Comparison of ENCODE assay signal across 8 cellular contexts in the genomic region with DNA sequence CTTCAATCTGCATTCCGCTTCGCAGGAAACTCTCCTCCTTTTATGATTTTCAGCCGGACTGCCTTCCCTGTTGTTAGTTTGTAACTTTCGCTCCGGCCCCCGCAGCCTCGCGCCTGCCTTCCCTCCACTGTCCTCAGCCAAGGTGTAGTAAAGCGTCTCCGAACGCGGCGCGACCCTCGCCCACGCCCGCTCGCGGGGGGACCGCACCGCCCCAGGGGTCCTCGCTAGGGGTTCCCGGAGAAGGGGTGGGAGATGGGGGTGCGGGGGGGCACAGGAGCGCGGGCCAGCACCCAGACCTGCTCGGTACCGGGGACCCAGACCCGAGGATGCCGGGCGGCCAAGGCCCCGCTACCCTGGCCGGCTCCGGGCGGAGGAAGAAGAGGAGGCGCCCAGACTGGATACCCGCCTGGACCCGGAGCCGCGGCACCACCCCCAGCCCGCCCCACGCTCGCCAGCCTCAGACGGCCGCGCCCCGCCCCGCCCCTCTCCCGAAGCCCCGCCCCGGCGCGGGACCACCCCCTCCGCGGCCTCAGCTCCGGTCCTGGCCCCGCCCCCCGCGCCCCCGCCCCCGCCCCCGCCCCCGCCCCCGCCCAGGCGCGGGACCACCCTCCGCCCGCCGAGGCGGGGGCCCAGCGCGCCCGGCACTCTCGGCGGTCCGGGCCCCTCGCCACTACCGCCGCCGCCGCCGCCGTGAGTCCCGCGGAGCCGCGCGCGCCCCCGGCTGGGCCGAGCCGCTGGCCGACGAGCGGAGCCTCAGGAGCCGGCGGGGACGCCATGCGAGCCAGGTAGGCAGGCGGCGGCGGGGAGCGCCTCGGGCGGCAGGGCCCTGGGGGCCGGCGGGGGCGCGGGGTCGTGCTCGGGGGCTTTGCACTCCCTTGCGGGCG. TPM values are rescaled to one million over a fixed set of nuclear protein-coding genes. Genes with fewer than 3 reads are reported as not detected.
DNase-seq lines count a peak whose midpoint lies in the region; ATAC-seq lines count a peak whose summit lies in the region.

A gene with protein sequence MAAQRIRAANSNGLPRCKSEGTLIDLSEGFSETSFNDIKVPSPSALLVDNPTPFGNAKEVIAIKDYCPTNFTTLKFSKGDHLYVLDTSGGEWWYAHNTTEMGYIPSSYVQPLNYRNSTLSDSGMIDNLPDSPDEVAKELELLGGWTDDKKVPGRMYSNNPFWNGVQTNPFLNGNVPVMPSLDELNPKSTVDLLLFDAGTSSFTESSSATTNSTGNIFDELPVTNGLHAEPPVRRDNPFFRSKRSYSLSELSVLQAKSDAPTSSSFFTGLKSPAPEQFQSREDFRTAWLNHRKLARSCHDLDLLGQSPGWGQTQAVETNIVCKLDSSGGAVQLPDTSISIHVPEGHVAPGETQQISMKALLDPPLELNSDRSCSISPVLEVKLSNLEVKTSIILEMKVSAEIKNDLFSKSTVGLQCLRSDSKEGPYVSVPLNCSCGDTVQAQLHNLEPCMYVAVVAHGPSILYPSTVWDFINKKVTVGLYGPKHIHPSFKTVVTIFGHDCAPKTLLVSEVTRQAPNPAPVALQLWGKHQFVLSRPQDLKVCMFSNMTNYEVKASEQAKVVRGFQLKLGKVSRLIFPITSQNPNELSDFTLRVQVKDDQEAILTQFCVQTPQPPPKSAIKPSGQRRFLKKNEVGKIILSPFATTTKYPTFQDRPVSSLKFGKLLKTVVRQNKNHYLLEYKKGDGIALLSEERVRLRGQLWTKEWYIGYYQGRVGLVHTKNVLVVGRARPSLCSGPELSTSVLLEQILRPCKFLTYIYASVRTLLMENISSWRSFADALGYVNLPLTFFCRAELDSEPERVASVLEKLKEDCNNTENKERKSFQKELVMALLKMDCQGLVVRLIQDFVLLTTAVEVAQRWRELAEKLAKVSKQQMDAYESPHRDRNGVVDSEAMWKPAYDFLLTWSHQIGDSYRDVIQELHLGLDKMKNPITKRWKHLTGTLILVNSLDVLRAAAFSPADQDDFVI (plus strand): TSS at position 632 of the 884 bp plus-strand sequence. CDS start 82,986 bp downstream, outside the sequence.

- ATAC-seq in Right ventricle myocardium inferior, result peak; percentile 93
- no peak for ATAC-seq in HG02884 (IDR thresholded peaks at IDR 0.05; ENCODE audit: unreplicated experiment)

- peaks cover 6% of the 10 kb centered on the region for H3K36me3 ChIP-seq in adipocyte (ENCODE audit: control insufficient read depth, insufficient read depth, low read length, severe bottlenecking)

- no peaks in the 10 kb centered on the region for H3K9me3 ChIP-seq in adipocyte (ENCODE audit: control insufficient read depth, low read length)

- peaks cover 23% of the 10 kb centered on the region for H3K4me1 ChIP-seq in adipocyte (ENCODE audit: control insufficient read depth, insufficient read depth, low read length)

- peak; percentile 55 for DNase-seq in DMS79 treated with DMSO at 0.1 percent for 48 hours (lab: John Stamatoyannopoulos, UW)
- DNase-seq in DMS79 (lab: John Stamatoyannopoulos, UW), result no peak
- DNase-seq in NCI-H748 (lab: John Stamatoyannopoulos, UW; ENCODE audit: unreplicated experiment), result peak; percentile 89
- peak; percentile 94 for DNase-seq in adipocyte (ENCODE audit: low read depth)
- DNase-seq in Right ventricle myocardium inferior (ENCODE audit: missing footprints), result peak; percentile 90
- DNase-seq in nucleus accumbens (lab: John Stamatoyannopoulos, UW), result peak in 53 of 56 donors; percentile 15 to 91 (median 77)
- peak; percentile 81 for DNase-seq in ureter (ENCODE audit: low spot score)

- H3K4me3 ChIP-seq in adipocyte (ENCODE audit: low read length), result peak within 1 kb of the TSS; percentile 93

- H3K27me3 ChIP-seq in adipocyte (replicated peaks; ENCODE audit: control insufficient read depth, insufficient read depth, low read length), result no peaks in the 10 kb centered on the region

- peak within 1 kb of the TSS; percentile 97 for H3K9ac ChIP-seq in adipocyte (ENCODE audit: low read length)

- intact Hi-C loops in Right ventricle myocardium inferior (cut with DNase I), result loop anchor here (1.0 to 5.0 kb wide), 6 partner anchors 23 to 269 kb away; no protein-coding TSS in a partner anchor

RNA-seq across cellular contexts. Expression of the gene that starts here (rescaled TPM):
- 9.3 TPM for total RNA-seq in Right ventricle myocardium inferior
- total RNA-seq in ureter, result 29.9 TPM
